14 cellular contexts compared by ENCODE assay signal in genomic region chr11:78690588-78690987, GRCh38.
"Had no signal": no experiment of that assay in that cellular context is flagged by ENCODE, and none has a peak within 500 bp of the region (broad histone marks: within the 10 kb centered on the region; RNA-seq: fewer than 3 reads in every experiment).

No MANE protein-coding gene starts in this region.

- H3K4me1 Mint-ChIP-seq: activated B cell treated with CpG ODN at 0.5 μM for 24 hours; activated naive CD8-positive, alpha-beta T cell treated with anti-CD3 and anti-CD28 coated beads for 36 hours; naive thymus-derived CD8-positive, alpha-beta T cell had no signal

- FAIRE-seq: keratinocyte, small intestine had no signal

- H3K27ac Mint-ChIP-seq: activated B cell treated with CpG ODN at 0.5 μM for 24 hours; activated CD8-positive, alpha-beta T cell treated with anti-CD3 and anti-CD28 coated beads, Interleukin-2, amount 10 ng/mL, durations not matched to agents 7 days and 5 days; activated naive CD8-positive, alpha-beta T cell treated with anti-CD3 and anti-CD28 coated beads for 36 hours; naive thymus-derived CD8-positive, alpha-beta T cell; T-helper 2 cell treated with Interferon-gamma antibody and Interleukin-4, amounts not matched to agents 5 μg/mL and 100 μg/mL, for 36 hours had no signal

- H3K9me3 Mint-ChIP-seq: activated B cell treated with CpG ODN at 0.5 μM for 24 hours; activated naive CD8-positive, alpha-beta T cell treated with anti-CD3 and anti-CD28 coated beads for 36 hours; naive thymus-derived CD8-positive, alpha-beta T cell; T-helper 2 cell treated with Interferon-gamma antibody and Interleukin-4, amounts not matched to agents 5 μg/mL and 100 μg/mL, for 36 hours had no signal

- ATAC-seq: activated CD8-positive, alpha-beta T cell treated with anti-CD3 and anti-CD28 coated beads, Interleukin-2, amount 10 ng/mL, durations not matched to agents 7 days and 5 days; mucosa of descending colon; naive thymus-derived CD8-positive, alpha-beta T cell had no signal

- H3K4me3 Mint-ChIP-seq: activated B cell treated with CpG ODN at 0.5 μM for 24 hours; activated CD8-positive, alpha-beta T cell treated with anti-CD3 and anti-CD28 coated beads, Interleukin-2, amount 10 ng/mL, durations not matched to agents 7 days and 5 days; activated naive CD8-positive, alpha-beta T cell treated with anti-CD3 and anti-CD28 coated beads for 36 hours; naive thymus-derived CD8-positive, alpha-beta T cell; T-helper 2 cell treated with Interferon-gamma antibody and Interleukin-4, amounts not matched to agents 5 μg/mL and 100 μg/mL, for 36 hours had no signal

- H3K36me3 Mint-ChIP-seq: activated naive CD8-positive, alpha-beta T cell treated with anti-CD3 and anti-CD28 coated beads for 36 hours; naive thymus-derived CD8-positive, alpha-beta T cell had no signal

- DNase-seq: activated B cell treated with CpG ODN at 0.5 μM for 24 hours; activated CD4-positive, alpha-beta T cell treated with anti-CD3 and anti-CD28 coated beads for 48 hours; activated CD8-positive, alpha-beta memory T cell treated with anti-CD3 and anti-CD28 coated beads, Interleukin-2, amount 50 U/mL, for 48 hours; activated CD8-positive, alpha-beta T cell treated with anti-CD3 and anti-CD28 coated beads, Interleukin-2, amount 10 ng/mL, durations not matched to agents 7 days and 5 days; activated naive CD8-positive, alpha-beta T cell treated with anti-CD3 and anti-CD28 coated beads for 36 hours; left ventricle myocardium inferior; mucosa of descending colon; naive thymus-derived CD8-positive, alpha-beta T cell; small intestine; stimulated activated CD4-positive, alpha-beta T cell treated with anti-CD3 and anti-CD28 coated beads, Interleukin-4, amount 100 ng/mL, for 24 hours; stimulated activated naive CD4-positive, alpha-beta T cell; transverse colon had no signal
